In genomic region chr7:41582116-41582515, GRCh38 we compare ENCODE assay signal across 32 cellular contexts.
"Had no signal": no experiment of that assay in that cellular context is flagged by ENCODE, and none has a peak within 500 bp of the region (broad histone marks: within the 10 kb centered on the region; RNA-seq: fewer than 3 reads in every experiment).

No MANE protein-coding gene starts in this region.

- H3K4me3 Mint-ChIP-seq: activated CD4-positive, alpha-beta memory T cell treated with anti-CD3 and anti-CD28 coated beads for 36 hours; activated CD4-positive, alpha-beta T cell treated with anti-CD3 and anti-CD28 coated beads, Interleukin-2, amount 10 ng/mL, durations not matched to agents 24 days and 14 days; activated naive CD4-positive, alpha-beta T cell treated with anti-CD3 and anti-CD28 coated beads, Interleukin-2, amount 10 ng/mL, durations not matched to agents 7 days and 5 days; activated naive CD8-positive, alpha-beta T cell treated with anti-CD3 and anti-CD28 coated beads, Interleukin-2, amount 10 ng/mL, durations not matched to agents 7 days and 5 days; activated T-cell treated with anti-CD3 and anti-CD28 coated beads, Interleukin-2, amount 50 U/mL, for 24 hours; central memory CD8-positive, alpha-beta T cell; immature natural killer cell; natural killer cell; neural progenitor cell had no signal

- H3K36me3 Mint-ChIP-seq: activated CD4-positive, alpha-beta memory T cell treated with anti-CD3 and anti-CD28 coated beads for 36 hours; activated naive CD4-positive, alpha-beta T cell treated with anti-CD3 and anti-CD28 coated beads, Interleukin-2, amount 10 ng/mL, durations not matched to agents 7 days and 5 days; activated naive CD8-positive, alpha-beta T cell treated with anti-CD3 and anti-CD28 coated beads, Interleukin-2, amount 10 ng/mL, durations not matched to agents 7 days and 5 days; immature natural killer cell; natural killer cell; neural progenitor cell had no signal

- H3K4me3 ChIP-seq: breast epithelium, heart left ventricle, lower lobe of right lung, neural progenitor cell, psoas muscle, spleen, tibial nerve had no signal

- H3K4me1 ChIP-seq: breast epithelium, heart left ventricle, lower lobe of right lung, neural progenitor cell, parathyroid adenoma, psoas muscle, spleen, tibial nerve had no signal

- H3K9me3 ChIP-seq: breast epithelium, heart left ventricle, lower lobe of right lung, psoas muscle, spleen, tibial nerve had no signal

- H3K9me3 Mint-ChIP-seq: activated T-cell treated with anti-CD3 and anti-CD28 coated beads, Interleukin-2, amount 50 U/mL, for 24 hours; neural progenitor cell had no signal

- ATAC-seq: activated CD4-positive, CD25-positive, alpha-beta regulatory T cell treated with anti-CD3 and anti-CD28 coated beads, Interleukin-2, amount 50 U/mL, for 24 hours; left lobe of liver; natural killer cell; psoas muscle had no signal

- H3K27ac Mint-ChIP-seq: activated CD4-positive, alpha-beta memory T cell treated with anti-CD3 and anti-CD28 coated beads for 36 hours; activated CD4-positive, alpha-beta T cell treated with anti-CD3 and anti-CD28 coated beads, Interleukin-2, amount 10 ng/mL, durations not matched to agents 24 days and 14 days; activated naive CD4-positive, alpha-beta T cell treated with anti-CD3 and anti-CD28 coated beads, Interleukin-2, amount 10 ng/mL, durations not matched to agents 7 days and 5 days; activated naive CD8-positive, alpha-beta T cell treated with anti-CD3 and anti-CD28 coated beads, Interleukin-2, amount 10 ng/mL, durations not matched to agents 7 days and 5 days; activated T-cell treated with anti-CD3 and anti-CD28 coated beads, Interleukin-2, amount 50 U/mL, for 24 hours; immature natural killer cell; natural killer cell; neural progenitor cell had no signal

- H3K4me2 ChIP-seq: neural progenitor cell had no signal

- H3K79me2 ChIP-seq: parathyroid adenoma had no signal

- H3K27me3 ChIP-seq: breast epithelium, heart left ventricle, neural progenitor cell, spleen, tibial nerve had no signal

- H3K9ac ChIP-seq: neural progenitor cell, parathyroid adenoma had no signal

- H3K36me3 ChIP-seq: breast epithelium, heart left ventricle, lower lobe of right lung, neural progenitor cell, spleen, tibial nerve, WERI-Rb-1 had no signal

- DNase-seq: activated CD4-positive, alpha-beta memory T cell treated with anti-CD3 and anti-CD28 coated beads for 36 hours; activated CD4-positive, alpha-beta T cell treated with anti-CD3 and anti-CD28 coated beads, Interleukin-2, amount 10 ng/mL, durations not matched to agents 24 days and 14 days; activated CD8-positive, alpha-beta memory T cell treated with anti-CD3 and anti-CD28 coated beads, Interleukin-2, amount 50 U/mL, for 48 hours; activated gamma-delta T cell; activated naive CD4-positive, alpha-beta T cell treated with anti-CD3 and anti-CD28 coated beads, Interleukin-2, amount 10 ng/mL, durations not matched to agents 7 days and 5 days; activated naive CD8-positive, alpha-beta T cell treated with anti-CD3 and anti-CD28 coated beads, Interleukin-2, amount 10 ng/mL, durations not matched to agents 7 days and 5 days; activated T-cell treated with anti-CD3 and anti-CD28 coated beads, Interleukin-2, amount 50 U/mL, for 24 hours; amniotic stem cell; effector CD8-positive, alpha-beta T cell; foreskin fibroblast; heart left ventricle; hypothalamus; immature natural killer cell; kidney glomerular epithelial cell; lower lobe of right lung; mesendoderm; natural killer cell; occipital lobe; psoas muscle; spleen; stimulated activated naive CD4-positive, alpha-beta T cell treated with Interleukin-2 at 50 U/mL for 16 hours; T-helper 1 cell; WERI-Rb-1 had no signal

- H3K27ac ChIP-seq: breast epithelium, heart left ventricle, lower lobe of right lung, neural progenitor cell, parathyroid adenoma, psoas muscle, spleen, tibial nerve, WERI-Rb-1 had no signal

- H3K4me1 Mint-ChIP-seq: activated CD4-positive, alpha-beta T cell treated with anti-CD3 and anti-CD28 coated beads, Interleukin-2, amount 10 ng/mL, durations not matched to agents 24 days and 14 days; activated naive CD4-positive, alpha-beta T cell treated with anti-CD3 and anti-CD28 coated beads, Interleukin-2, amount 10 ng/mL, durations not matched to agents 7 days and 5 days; activated naive CD8-positive, alpha-beta T cell treated with anti-CD3 and anti-CD28 coated beads, Interleukin-2, amount 10 ng/mL, durations not matched to agents 7 days and 5 days; central memory CD8-positive, alpha-beta T cell; immature natural killer cell; natural killer cell; neural progenitor cell had no signal

- H2AFZ ChIP-seq: neural progenitor cell, parathyroid adenoma had no signal

- FAIRE-seq: colon, TTC549 had no signal

- H3K27me3 Mint-ChIP-seq: activated CD4-positive, alpha-beta memory T cell treated with anti-CD3 and anti-CD28 coated beads for 36 hours; activated CD4-positive, alpha-beta T cell treated with anti-CD3 and anti-CD28 coated beads, Interleukin-2, amount 10 ng/mL, durations not matched to agents 24 days and 14 days; activated naive CD4-positive, alpha-beta T cell treated with anti-CD3 and anti-CD28 coated beads, Interleukin-2, amount 10 ng/mL, durations not matched to agents 7 days and 5 days; activated naive CD8-positive, alpha-beta T cell treated with anti-CD3 and anti-CD28 coated beads, Interleukin-2, amount 10 ng/mL, durations not matched to agents 7 days and 5 days; activated T-cell treated with anti-CD3 and anti-CD28 coated beads, Interleukin-2, amount 50 U/mL, for 24 hours; central memory CD8-positive, alpha-beta T cell had no signal
